17 cellular contexts compared by ENCODE assay signal in genomic region chr3:86986666-86987420, GRCh38. TPM values are rescaled to one million over a fixed set of nuclear protein-coding genes. Genes with fewer than 3 reads are reported as not detected.
DNase-seq lines count a peak whose midpoint lies in the region; ATAC-seq and TF ChIP-seq lines count a peak whose summit lies in the region.
"Had no signal": no experiment of that assay in that cellular context is flagged by ENCODE, and none has a peak within 500 bp of the region (broad histone marks: within the 10 kb centered on the region; RNA-seq: fewer than 3 reads in every experiment).

No MANE protein-coding gene starts in this region.

- H3K9me3 ChIP-seq in GM23248 (ENCODE audit: low read depth) (no peaks in the 10 kb centered on the region), hepatocyte (ENCODE audit: low read depth) (no peaks in the 10 kb centered on the region)
- H3K9me3 ChIP-seq: body of pancreas had no signal

- H3K4me1 ChIP-seq in GM23248 (ENCODE audit: insufficient read depth) (peaks cover 53% of the 10 kb centered on the region), hepatocyte (ENCODE audit: insufficient read depth) (peaks cover 11% of the 10 kb centered on the region)

- no peaks in the 10 kb centered on the region for H4K20me1 ChIP-seq in GM23248 (ENCODE audit: insufficient read depth)
- no peaks in the 10 kb centered on the region for H4K20me1 ChIP-seq in hepatocyte (ENCODE audit: insufficient read depth, poor library complexity, severe bottlenecking)
- H4K20me1 ChIP-seq: BLaER1 treated with 17β-estradiol and CSF1 and Interleukin-3, amounts not matched to agents 10 nM and 100 nM had no signal

- in situ Hi-C loops in GM23248 (cut with MboI) (loop anchor here (10.0 kb wide), 1 partner anchor 98 kb away; no protein-coding TSS in a partner anchor), brain microvascular endothelial cell (cut with HindIII; ENCODE audit: low pct_ligation_motif_present, low sequenced_read_pairs) (no loop called here)

- H3K4me3 Mint-ChIP-seq in stimulated activated naive CD8-positive, alpha-beta T cell treated with anti-CD3 and anti-CD28 coated beads, Interleukin-15, amount 100 ng/mL, for 72 hours, result no peak overlapping the region
- H3K4me3 Mint-ChIP-seq: activated T-cell treated with anti-CD3 and anti-CD28 coated beads, Interleukin-2, amount 50 U/mL, for 4 hours; memory B cell had no signal

- WGBS in GM23248 (ENCODE audit: low coverage in 1 of 2, low lambda C conversion rate in 2 of 2, missing lambda C conversion rate in 2 of 2), 2 experiments, result 1 to 3% methylated on average over 6 of the region's 6 CpGs
- WGBS in hepatocyte (ENCODE audit: low lambda C conversion rate, missing lambda C conversion rate), result 68% methylated on average over 6 of the region's 6 CpGs

- H3K36me3 ChIP-seq in GM23248 (ENCODE audit: low read depth) (peaks cover 17% of the 10 kb centered on the region; the same call in 1 of the 2 replicates), brain microvascular endothelial cell (replicated peaks) (peaks cover 13% of the 10 kb centered on the region), hepatocyte (replicated peaks; ENCODE audit: insufficient read depth, low read depth) (peaks cover 4% of the 10 kb centered on the region)
- H3K36me3 ChIP-seq: BLaER1 treated with 17β-estradiol and CSF1 and Interleukin-3, amounts not matched to agents 10 nM and 100 nM had no signal

- H3K79me2 ChIP-seq in GM23248 (ENCODE audit: insufficient read depth) (peaks cover 91% of the 10 kb centered on the region), hepatocyte (no peaks in the 10 kb centered on the region)

- H2AFZ ChIP-seq in GM23248 (no peak overlapping the region), hepatocyte (no peak overlapping the region)

- H3K4me2 ChIP-seq in GM23248 (ENCODE audit: unreplicated experiment), result peak overlapping the region; percentile 94
- peak overlapping the region; percentile 12 for H3K4me2 ChIP-seq in hepatocyte
- H3K4me2 ChIP-seq: BLaER1 treated with 17β-estradiol and CSF1 and Interleukin-3, amounts not matched to agents 10 nM and 100 nM had no signal

- no peaks in the 10 kb centered on the region for H3K9me2 ChIP-seq in GM23248 (ENCODE audit: insufficient read depth)
- H3K9me2 ChIP-seq in hepatocyte (replicated peaks; ENCODE audit: insufficient read depth), result no peaks in the 10 kb centered on the region

- no peak overlapping the region for H3K27ac Mint-ChIP-seq in stimulated activated naive CD8-positive, alpha-beta T cell treated with anti-CD3 and anti-CD28 coated beads, Interleukin-15, amount 100 ng/mL, for 72 hours
- H3K27ac Mint-ChIP-seq: memory B cell had no signal

- H3K9me3 Mint-ChIP-seq in stimulated activated naive CD8-positive, alpha-beta T cell treated with anti-CD3 and anti-CD28 coated beads, Interleukin-15, amount 100 ng/mL, for 72 hours, result no peaks in the 10 kb centered on the region
- H3K9me3 Mint-ChIP-seq: activated T-cell treated with anti-CD3 and anti-CD28 coated beads, Interleukin-2, amount 50 U/mL, for 4 hours; memory B cell had no signal

- H3K4me3 ChIP-seq in GM23248, result peak overlapping the region; percentile 89
- peak overlapping the region; percentile 44 for H3K4me3 ChIP-seq in brain microvascular endothelial cell (ENCODE audit: low read depth, low read length)
- no peak overlapping the region for H3K4me3 ChIP-seq in hepatocyte
- H3K4me3 ChIP-seq: BLaER1 treated with 17β-estradiol and CSF1 and Interleukin-3, amounts not matched to agents 10 nM and 100 nM; body of pancreas; GM12878 had no signal

- H3K4me1 Mint-ChIP-seq in stimulated activated naive CD8-positive, alpha-beta T cell treated with anti-CD3 and anti-CD28 coated beads, Interleukin-15, amount 100 ng/mL, for 72 hours, result peaks cover 7% of the 10 kb centered on the region
- H3K4me1 Mint-ChIP-seq: memory B cell had no signal

- H3K27me3 Mint-ChIP-seq in stimulated activated naive CD8-positive, alpha-beta T cell treated with anti-CD3 and anti-CD28 coated beads, Interleukin-15, amount 100 ng/mL, for 72 hours, result peaks cover 28% of the 10 kb centered on the region

- no peak for ATAC-seq in stimulated activated naive CD8-positive, alpha-beta T cell treated with anti-CD3 and anti-CD28 coated beads, Interleukin-15, amount 100 ng/mL, for 72 hours
- ATAC-seq in HG02588 (IDR thresholded peaks at IDR 0.05; ENCODE audit: unreplicated experiment) (no peak), GM19023 (IDR thresholded peaks at IDR 0.05; ENCODE audit: unreplicated experiment) (no peak), GM18909 (IDR thresholded peaks at IDR 0.05; ENCODE audit: poor library complexity, unreplicated experiment) (no peak)
- ATAC-seq: activated T-cell treated with anti-CD3 and anti-CD28 coated beads, Interleukin-2, amount 50 U/mL, for 4 hours; body of pancreas; GM12878 had no signal

- peaks cover 86% of the 10 kb centered on the region for H3F3A ChIP-seq in GM23248 (ENCODE audit: insufficient read depth)

- TF ChIP-seq CTCF in brain microvascular endothelial cell (IDR thresholded peaks at IDR 0.05; ENCODE audit: low read depth, low read length, missing control alignments) (no peak), hepatocyte (IDR thresholded peaks at IDR 0.05; ENCODE audit: poor library complexity) (no peak)

- H3K9ac ChIP-seq in GM23248, result peak overlapping the region; percentile 95
- H3K9ac ChIP-seq: BLaER1 treated with 17β-estradiol and CSF1 and Interleukin-3, amounts not matched to agents 10 nM and 100 nM had no signal

- H3K27ac ChIP-seq in GM23248 (peak overlapping the region; percentile 79), brain microvascular endothelial cell (peak overlapping the region; percentile 88), hepatocyte (no peak overlapping the region)
- H3K27ac ChIP-seq: BLaER1 treated with 17β-estradiol and CSF1 and Interleukin-3, amounts not matched to agents 10 nM and 100 nM; HL-60 had no signal

- DNase-seq in GM23248 (peak; percentile 70), brain microvascular endothelial cell (no peak), hepatocyte (ENCODE audit: low spot score) (no peak), stromal cell of bone marrow (ENCODE audit: low read depth) (peak; percentile 49)
- no peak for DNase-seq in stimulated activated naive CD8-positive, alpha-beta T cell treated with anti-CD3 and anti-CD28 coated beads, Interleukin-15, amount 100 ng/mL, for 72 hours
- DNase-seq: activated CD4-positive, alpha-beta T cell treated with anti-CD3 and anti-CD28 coated beads for 1 hour; activated T-cell treated with anti-CD3 and anti-CD28 coated beads, Interleukin-2, amount 50 U/mL, for 4 hours; body of pancreas; DMS79 treated with DMSO at 0.1 percent for 48 hours had no signal

- H3K27me3 ChIP-seq in GM23248 (replicated peaks; ENCODE audit: insufficient read depth) (no peaks in the 10 kb centered on the region), brain microvascular endothelial cell (replicated peaks) (no peaks in the 10 kb centered on the region), hepatocyte (peaks cover 7% of the 10 kb centered on the region)
- H3K27me3 ChIP-seq: body of pancreas had no signal

RNA-seq across cellular contexts. Expression of gene VGLL3, which starts 4.1 kb away (rescaled TPM):
- total RNA-seq in GM23248 (2014; rRNA removed; shearing (Covaris generic)), result 179 and 213 TPM in 2 replicates
- polyA plus RNA-seq in GM23248 (2016; fragmentation: Nextera tagmentation; extraction: Ambion mirVana) (80.5 and 85.4 TPM in 2 replicates), hepatocyte (4.1 and 6.9 TPM in 2 replicates)
- total RNA-seq in hepatocyte, result 18.7 and 22.2 TPM in 2 replicates
- total RNA-seq: T-helper 1 cell treated with Interleukin-12 subunit alpha and Interleukin-12 subunit beta and Interleukin-4 antibody, amounts not matched to agents 30 ng/mL and 1 ng/mL, for 36 hours had no signal
- polyA plus RNA-seq: GM12878 had no signal

Comparison
In these comparisons a context has a peak if more than half of its experiments do, and no peak if none do; other contexts are left out.
1. DNase-seq: peak in GM23248 (single experiment) and stromal cell of bone marrow (single experiment); none in brain microvascular endothelial cell (single experiment), hepatocyte (single experiment) and stimulated activated naive CD8-positive, alpha-beta T cell treated with anti-CD3 and anti-CD28 coated beads, Interleukin-15, amount 100 ng/mL, for 72 hours (0 of 2).